Comparison of ENCODE assay signal across 19 cellular contexts in genomic region chr1:226646870-226647449, GRCh38.
DNase-seq lines count a peak whose midpoint lies in the region; ATAC-seq, FAIRE-seq and TF ChIP-seq lines count a peak whose summit lies in the region.
"Had no signal": no experiment of that assay in that cellular context is flagged by ENCODE, and none has a peak within 500 bp of the region (broad histone marks: within the 10 kb centered on the region; RNA-seq: fewer than 3 reads in every experiment).

No MANE protein-coding gene starts in this region.

- H3K23ac ChIP-seq in H1 (ENCODE audit: insufficient read length), result no peak overlapping the region

- H3K9me3 ChIP-seq in CD8-positive, alpha-beta T cell (ENCODE audit: low read length), result no peaks in the 10 kb centered on the region
- H3K9me3 ChIP-seq in H1 (ENCODE audit: insufficient read depth in 2 of 2, low read depth in 1 of 2, low read length in 1 of 2), result no peaks in the 10 kb centered on the region
- no peaks in the 10 kb centered on the region for H3K9me3 ChIP-seq in Peyer's patch

- no peak for TF ChIP-seq CTCF in CD8-positive, alpha-beta T cell (IDR thresholded peaks at IDR 0.05)
- no peak for TF ChIP-seq CTCF in H1 (IDR thresholded peaks at IDR 0.05; ENCODE audit: control extremely low read depth in 1 of 3, insufficient read depth in 1 of 3, low read depth in 1 of 3, low read length in 3 of 3)
- no peak for TF ChIP-seq CTCF in Peyer's patch (IDR thresholded peaks at IDR 0.05)

- H2BK15ac ChIP-seq in H1 (ENCODE audit: low read length), result no peak overlapping the region

- 92% methylated on average over 16 of the region's 16 CpGs; no CpG with 5 or more reads in 1 of the 2 experiments for WGBS in H1 (ENCODE audit: extremely low coverage in 1 of 2, insufficient coverage in 1 of 2, insufficient read length in 1 of 2, insufficient replicate concordance in 2 of 2, low coverage in 1 of 2, low lambda C conversion rate in 2 of 2, missing lambda C conversion rate in 1 of 2), 2 experiments

- no peaks in the 10 kb centered on the region for H3K79me2 ChIP-seq in H1 (ENCODE audit: control insufficient read depth in 1 of 2, insufficient read depth in 2 of 2, low read length in 2 of 2)
- H3K79me2 ChIP-seq: hepatocyte had no signal

- H3K27me3 ChIP-seq in CD8-positive, alpha-beta T cell (ENCODE audit: insufficient read depth, low read length), result no peaks in the 10 kb centered on the region
- H3K27me3 ChIP-seq in H1 (replicated peaks in 1 of 4; ENCODE audit: control insufficient read depth in 3 of 4, extremely low read depth in 1 of 4, insufficient read depth in 3 of 4, low read length in 3 of 4) (no peaks in the 10 kb centered on the region; a peak in 1 of 7 replicates), rectal smooth muscle tissue (ENCODE audit: control insufficient read depth, insufficient read depth, low read length) (no peaks in the 10 kb centered on the region), Peyer's patch (no peaks in the 10 kb centered on the region)
- H3K27me3 ChIP-seq: hepatocyte had no signal

- H4K8ac ChIP-seq in H1 (ENCODE audit: extremely low read depth, insufficient read depth, low read length), result no peak overlapping the region

- TF ChIP-seq RAD21 in H1 (IDR thresholded peaks at IDR 0.05 in 1 of 2, conservative IDR thresholded peaks at IDR 0.05 in 1 of 2; ENCODE audit: low read depth in 2 of 2, low read length in 2 of 2), result no peak

- H3K9ac ChIP-seq in H1 (replicated peaks in 1 of 4; ENCODE audit: extremely low read depth in 1 of 4, low read depth in 3 of 4, low read length in 3 of 4), result no peak overlapping the region
- no peak overlapping the region for H3K9ac ChIP-seq in rectal smooth muscle tissue (ENCODE audit: low read length)

- POLR2A ChIA-PET in CD8-positive, alpha-beta T cell (lab: Charles Lee), result interaction anchor here (0.6 to 1.3 kb wide), 3 partner anchors 76 to 975 kb away, joined by 3 to 4 read pairs (median 3); no protein-coding TSS in a partner anchor
- POLR2A ChIA-PET in T-cell (lab: Charles Lee), result no interaction called here
- POLR2A ChIA-PET in H1 (lab: Charles Lee; ENCODE audit: partially characterized antibody), result no interaction called here

- H3K23me2 ChIP-seq in H1 (ENCODE audit: low read depth, low read length), result no peaks in the 10 kb centered on the region

- H2BK20ac ChIP-seq in H1 (ENCODE audit: low read length), result no peak overlapping the region

- H2BK120ac ChIP-seq in H1 (replicated peaks; ENCODE audit: low read depth, low read length), result no peak overlapping the region

- TF ChIP-seq EP300 in H1 (IDR thresholded peaks at IDR 0.05; ENCODE audit: borderline replicate concordance in 1 of 2, low read depth in 2 of 2, low read length in 2 of 2), result no peak

- no peak overlapping the region for H3K56ac ChIP-seq in H1 (replicated peaks; ENCODE audit: insufficient read length, low read depth, low read length)

- FAIRE-seq in H1 (lab: Jason Lieb, UNC), result no peak
- FAIRE-seq: keratinocyte had no signal

- no peaks in the 10 kb centered on the region for H3K27me3 Mint-ChIP-seq in CD8-positive, alpha-beta T cell (ENCODE audit: low read depth)
- no peaks in the 10 kb centered on the region for H3K27me3 Mint-ChIP-seq in T-cell
- H3K27me3 Mint-ChIP-seq: activated naive CD4-positive, alpha-beta T cell treated with anti-CD3 and anti-CD28 coated beads, Interleukin-2, amount 10 ng/mL, durations not matched to agents 7 days and 5 days had no signal

- H3K18ac ChIP-seq in H1 (ENCODE audit: extremely low read depth, low read length), result no peak overlapping the region

- no peaks in the 10 kb centered on the region for H3K9me3 Mint-ChIP-seq in CD8-positive, alpha-beta T cell
- no peaks in the 10 kb centered on the region for H3K9me3 Mint-ChIP-seq in T-cell
- H3K9me3 Mint-ChIP-seq: activated naive CD4-positive, alpha-beta T cell treated with anti-CD3 and anti-CD28 coated beads, Interleukin-2, amount 10 ng/mL, durations not matched to agents 7 days and 5 days had no signal

- no peak overlapping the region for H4K5ac ChIP-seq in H1 (ENCODE audit: insufficient read length, low read depth, low read length)

- no peak overlapping the region for H3K4me2 ChIP-seq in H1 (ENCODE audit: insufficient read depth in 1 of 2, low read depth in 2 of 2, low read length in 2 of 2)
- H3K4me2 ChIP-seq: hepatocyte had no signal

- H3K4me3 ChIP-seq in CD8-positive, alpha-beta T cell (ENCODE audit: low read depth, low read length), result no peak overlapping the region
- no peak overlapping the region for H3K4me3 ChIP-seq in H1 (ENCODE audit: extremely low read depth in 1 of 4, insufficient read depth in 2 of 4, low read depth in 3 of 4, low read length in 4 of 4)
- no peak overlapping the region for H3K4me3 ChIP-seq in rectal smooth muscle tissue (ENCODE audit: low read length)
- no peak overlapping the region for H3K4me3 ChIP-seq in Peyer's patch
- H3K4me3 ChIP-seq: hepatocyte had no signal

- peak overlapping the region; percentile 27; the same call in 1 of the 2 replicates for H2BK12ac ChIP-seq in H1 (ENCODE audit: low read depth, low read length)

- no peak overlapping the region for H3K14ac ChIP-seq in H1 (ENCODE audit: insufficient read length)

- H3K27ac ChIP-seq in CD8-positive, alpha-beta T cell (ENCODE audit: low read depth, low read length), result no peak overlapping the region
- H3K27ac ChIP-seq in H1 (ENCODE audit: low read depth, low read length) (no peak overlapping the region), rectal smooth muscle tissue (ENCODE audit: low read depth, low read length) (peak overlapping the region; percentile 59), Peyer's patch (peak overlapping the region in 2 of 4 donors; percentile 19 to 51)
- H3K27ac ChIP-seq: hepatocyte had no signal

- H2AK5ac ChIP-seq in H1 (ENCODE audit: low read depth, low read length), result no peak overlapping the region

- no peak overlapping the region for H3K4ac ChIP-seq in H1 (replicated peaks; ENCODE audit: insufficient read length, low read depth, low read length)

- no peak overlapping the region for H3K4me3 Mint-ChIP-seq in CD8-positive, alpha-beta T cell
- peak overlapping the region in 1 of 3 donors; percentile 73 for H3K4me3 Mint-ChIP-seq in T-cell
- H3K4me3 Mint-ChIP-seq: activated naive CD4-positive, alpha-beta T cell treated with anti-CD3 and anti-CD28 coated beads, Interleukin-2, amount 10 ng/mL, durations not matched to agents 7 days and 5 days had no signal

- H2BK5ac ChIP-seq in H1 (ENCODE audit: low read depth, low read length), result no peak overlapping the region

- H2AFZ ChIP-seq in H1 (ENCODE audit: low read length), result no peak overlapping the region
- H2AFZ ChIP-seq: hepatocyte had no signal

- H4K91ac ChIP-seq in H1 (replicated peaks; ENCODE audit: insufficient read length, low read length), result no peak overlapping the region

- peaks cover 78% of the 10 kb centered on the region for H3K4me1 Mint-ChIP-seq in CD8-positive, alpha-beta T cell (ENCODE audit: low read depth)
- peaks cover 72 to 86% (median 80%) of the 10 kb centered on the region in 3 donors for H3K4me1 Mint-ChIP-seq in T-cell

- H3K36me3 ChIP-seq in CD8-positive, alpha-beta T cell (ENCODE audit: insufficient read depth, low read length), result peaks cover 53% of the 10 kb centered on the region
- no peaks in the 10 kb centered on the region for H3K36me3 ChIP-seq in H1 (ENCODE audit: control insufficient read depth in 2 of 4, insufficient read depth in 4 of 4, low read length in 3 of 4)
- H3K36me3 ChIP-seq in rectal smooth muscle tissue (ENCODE audit: control insufficient read depth, insufficient read depth, low read length), result peaks cover 30% of the 10 kb centered on the region
- peaks cover 0 to 32% (median 0%) of the 10 kb centered on the region in 3 donors for H3K36me3 ChIP-seq in Peyer's patch

- intact Hi-C loops in CD8-positive, alpha-beta T cell (cut with DNase I, micrococcal nuclease), result no loop called here

- peaks cover 61% of the 10 kb centered on the region for H3K36me3 Mint-ChIP-seq in CD8-positive, alpha-beta T cell
- peaks cover 26% of the 10 kb centered on the region for H3K36me3 Mint-ChIP-seq in T-cell

- peak overlapping the region; percentile 89 for H3K27ac Mint-ChIP-seq in CD8-positive, alpha-beta T cell
- H3K27ac Mint-ChIP-seq in T-cell, result peak overlapping the region; percentile 91 to 96
- H3K27ac Mint-ChIP-seq: activated naive CD4-positive, alpha-beta T cell treated with anti-CD3 and anti-CD28 coated beads, Interleukin-2, amount 10 ng/mL, durations not matched to agents 7 days and 5 days had no signal

- no peak for DNase-seq in CD8-positive, alpha-beta T cell
- no peak for DNase-seq in T-cell
- DNase-seq in H1 (ENCODE audit: low read depth in 1 of 2, low spot score in 2 of 2), result no peak
- DNase-seq in Peyer's patch, result no peak
- DNase-seq in stimulated activated CD4-positive, alpha-beta T cell treated with anti-CD3 and anti-CD28 coated beads, Interleukin-4, amount 100 ng/mL, for 24 hours, result no peak
- DNase-seq in dermis blood vessel endothelial cell, result no peak
- DNase-seq: activated naive CD4-positive, alpha-beta T cell treated with anti-CD3 and anti-CD28 coated beads, Interleukin-2, amount 10 ng/mL, durations not matched to agents 7 days and 5 days; effector CD4-positive, alpha-beta T cell; GOT3; midbrain; NCI-H2081; NCI-H524; SIG-M5; stimulated activated CD4-positive, alpha-beta T cell treated with anti-CD3 and anti-CD28 coated beads, Interleukin-2, amount 100 ng/mL, for 48 hours; T-helper 9 cell had no signal

- CTCF ChIA-PET in CD8-positive, alpha-beta T cell (lab: Charles Lee), result interaction anchor here (1.2 to 7.7 kb wide), 5 partner anchors 9 to 182 kb away, joined by 3 to 61 read pairs (median 6); no protein-coding TSS in a partner anchor
- CTCF ChIA-PET in T-cell (lab: Charles Lee) (interaction anchor here in 1 of 2 donors (0.5 to 1.1 kb wide), 3 partner anchors 42 to 1811 kb away, joined by 3 to 4 read pairs (median 3); no protein-coding TSS in a partner anchor), H1 (lab: Charles Lee; ENCODE audit: partially characterized antibody) (interaction anchor here (1.4 to 6.1 kb wide), 5 partner anchors 9 to 180 kb away, joined by 3 to 27 read pairs (median 5); no protein-coding TSS in a partner anchor)

- ATAC-seq in CD8-positive, alpha-beta T cell, result no peak
- no peak for ATAC-seq in T-cell (replicated peaks in 1 of 4)
- ATAC-seq: activated CD4-positive, CD25-positive, alpha-beta regulatory T cell treated with anti-CD3 and anti-CD28 coated beads, Interleukin-2, amount 50 U/mL, for 24 hours had no signal

- peaks cover 76% of the 10 kb centered on the region for H3K4me1 ChIP-seq in CD8-positive, alpha-beta T cell (ENCODE audit: insufficient read depth, low read length)
- H3K4me1 ChIP-seq in H1 (replicated peaks in 1 of 4; ENCODE audit: control insufficient read depth in 3 of 4, insufficient read depth in 4 of 4, low read length in 3 of 4) (peaks cover 0 to 7% (median 3%) of the 10 kb centered on the region in 4 experiments; a peak in 5 of 7 replicates), rectal smooth muscle tissue (ENCODE audit: control insufficient read depth, insufficient read depth, low read length) (peaks cover 47% of the 10 kb centered on the region), Peyer's patch (peaks cover 0 to 26% (median 24%) of the 10 kb centered on the region in 4 donors)

- H3K79me1 ChIP-seq in H1 (ENCODE audit: low read depth, low read length), result no peaks in the 10 kb centered on the region

- peaks cover 0 to 4% of the 10 kb centered on the region in 2 experiments for H4K20me1 ChIP-seq in H1 (replicated peaks in 1 of 2; ENCODE audit: control insufficient read depth in 1 of 2, insufficient read depth in 2 of 2, low read length in 2 of 2)

- TF ChIP-seq POLR2A in H1 (IDR thresholded peaks at IDR 0.05; ENCODE audit: control extremely low read depth in 1 of 2, low read depth in 2 of 2, low read length in 2 of 2), result no peak
- TF ChIP-seq POLR2A in Peyer's patch (IDR thresholded peaks at IDR 0.05), result no peak
